In the genomic region with DNA sequence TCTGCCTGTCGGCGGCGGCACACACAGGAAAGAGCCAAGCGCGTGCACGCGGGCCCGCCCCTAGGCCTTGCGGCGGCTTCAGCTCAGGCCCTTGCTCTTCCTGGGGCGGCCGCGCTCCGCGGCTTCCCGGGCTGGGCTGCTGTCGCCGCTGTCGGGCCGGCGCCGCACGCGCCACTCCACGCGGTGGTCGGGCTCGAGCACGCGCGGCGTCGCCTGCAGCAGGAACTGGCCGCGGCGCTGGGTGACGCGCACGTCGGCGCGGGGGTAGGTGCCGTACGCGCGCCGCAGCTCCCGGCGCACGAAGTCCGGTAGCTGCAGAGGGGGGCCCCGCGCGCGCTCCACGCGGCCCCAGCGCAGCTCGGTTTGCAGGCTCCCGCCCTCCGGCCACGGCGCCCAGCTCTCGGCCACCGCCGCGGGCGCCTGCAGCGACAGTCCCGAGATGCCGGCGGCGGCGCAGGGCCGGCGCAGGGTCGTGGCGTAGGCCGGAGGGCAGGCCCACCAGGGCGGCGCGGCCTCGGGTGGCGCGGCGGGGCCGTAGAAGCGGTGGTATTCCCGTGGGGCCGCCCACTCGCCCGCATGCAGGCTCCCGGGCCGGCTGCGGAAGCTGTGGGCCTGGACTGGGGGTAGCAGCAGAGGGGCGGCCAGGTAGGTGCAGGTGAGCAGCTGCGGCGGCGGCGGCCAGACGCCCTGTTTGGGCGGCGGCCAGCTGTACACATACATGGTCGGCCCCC, we compare ENCODE assay signal across 8 cellular contexts. TPM values are rescaled to one million over a fixed set of nuclear protein-coding genes. Genes with fewer than 3 reads are reported as not detected.
DNase-seq lines count a peak whose midpoint lies in the region; ATAC-seq, FAIRE-seq and TF ChIP-seq lines count a peak whose summit lies in the region.

No MANE protein-coding gene starts in this region.

- TF ChIP-seq POLR2A in GM12891 (IDR thresholded peaks at IDR 0.05; ENCODE audit: low read depth, low read length) = peak; percentile 51

- DNase-seq in GM12891 (ENCODE audit: insufficient read length, low spot score) (peak; percentile 90), NCI-H1105 (lab: John Stamatoyannopoulos, UW) (peak; percentile 67), T-helper 1 cell (peak; percentile 79 to 94 (median 84)), amniotic epithelial cell (ENCODE audit: low read depth) (peak; percentile 57), right atrium auricular region (ENCODE audit: low spot score) (peak; percentile 73), psoas muscle (peak; percentile 87 to 93), urothelium cell line (ENCODE audit: low spot score) (peak; percentile 94)

- peak; percentile 68 for ATAC-seq in HG02623 (IDR thresholded peaks at IDR 0.05; ENCODE audit: unreplicated experiment)
- peak; percentile 86 to 92 (median 90) for ATAC-seq in psoas muscle

- intact Hi-C loops in psoas muscle (cut with DNase I) = no loop called here

- no peaks in the 10 kb centered on the region for H3K9me3 ChIP-seq in right atrium auricular region
- H3K9me3 ChIP-seq in psoas muscle = no peaks in the 10 kb centered on the region

- TF ChIP-seq CTCF in right atrium auricular region (IDR thresholded peaks at IDR 0.05) (no peak), psoas muscle (IDR thresholded peaks at IDR 0.05) (no peak)

- H3K4me3 ChIP-seq in right atrium auricular region = peak overlapping the region; percentile 58 to 69
- H3K4me3 ChIP-seq in psoas muscle = peak overlapping the region; percentile 78

- no peaks in the 10 kb centered on the region for H3K27me3 ChIP-seq in right atrium auricular region
- H3K27me3 ChIP-seq in psoas muscle (ENCODE audit: insufficient read depth in 3 of 3, low read length in 2 of 3) = no peaks in the 10 kb centered on the region

- WGBS in psoas muscle, 3 donors = 0 to 1% (median 0%) methylated on average over 59 to 104 of the region's 104 CpGs

- H3K4me1 ChIP-seq in right atrium auricular region (peaks cover 0 to 21% of the 10 kb centered on the region in 2 donors), psoas muscle (peaks cover 30% of the 10 kb centered on the region)

- H3K36me3 ChIP-seq in right atrium auricular region (no peaks in the 10 kb centered on the region), psoas muscle (ENCODE audit: insufficient read depth in 1 of 2, low read depth in 1 of 2) (no peaks in the 10 kb centered on the region)

- H3K27ac ChIP-seq in right atrium auricular region (peak overlapping the region; percentile 76 to 82), psoas muscle (peak overlapping the region; percentile 87)

- FAIRE-seq in GM12891 (lab: Jason Lieb, UNC) = peak; percentile 99
- FAIRE-seq in urothelium cell line (lab: Jason Lieb, UNC) = peak; percentile 88

TF ChIP-seq in GM12891, 5 proteins besides CTCF, POLR2A, EP300 and RAD21:
- no peak for TF ChIP-seq PAX5 (IDR thresholded peaks at IDR 0.05; ENCODE audit: insufficient read depth, low read length, severe bottlenecking)
- TF ChIP-seq TAF1 (IDR thresholded peaks at IDR 0.05; ENCODE audit: low read depth, low read length) = peak; percentile 69
- TF ChIP-seq POLR2AphosphoS5 (IDR thresholded peaks at IDR 0.05; ENCODE audit: low read depth, low read length) = 0 out of 2 replicates have a peak, but pooled peaks have one; percentile 60
- TF ChIP-seq POU2F2 (IDR thresholded peaks at IDR 0.05; ENCODE audit: low read depth, low read length) = no peak; the same call in 1 of the 2 replicates
- TF ChIP-seq SPI1 (IDR thresholded peaks at IDR 0.05; ENCODE audit: low read depth, low read length) = peak; percentile 15; the same call in 1 of the 2 replicates

RNA-seq across cellular contexts. Expression of a gene that starts 0.8 kb away (rescaled TPM):
- 0.59 TPM for polyA plus RNA-seq in GM12891 (2012; ENCODE audit: low read depth, missing spikeins)
- total RNA-seq in right atrium auricular region (not detected), psoas muscle (not detected)
- polyA plus RNA-seq in psoas muscle = under 1 TPM in 1 of 3 donors, not detected in 2; 0.01 TPM

RNA-seq across cellular contexts. Expression of a gene that starts 18.2 kb away (rescaled TPM):
- 78.9 TPM for polyA plus RNA-seq in GM12891 (2012; ENCODE audit: low read depth, missing spikeins)
- 10 to 100 TPM; 79.1 to 87.1 TPM for total RNA-seq in right atrium auricular region
- 10 to 100 TPM; 53.3 to 81.9 (median 73.3) TPM for total RNA-seq in psoas muscle
- 100 to 1,000 TPM in 1 of 3 donors, 10 to 100 TPM in 2; 56.3 to 103 (median 77.2) TPM for polyA plus RNA-seq in psoas muscle

RNA-seq across cellular contexts. Expression of a gene that starts 29.9 kb away (rescaled TPM):
- polyA plus RNA-seq in GM12891 (2012; ENCODE audit: low read depth, missing spikeins) = 8.4 TPM
- total RNA-seq in right atrium auricular region = 10 to 100 TPM; 16.6 to 21.3 TPM
- 10 to 100 TPM in 2 of 4 donors, 1 to 10 TPM in 2; 7.9 to 13.3 (median 9.5) TPM for total RNA-seq in psoas muscle
- polyA plus RNA-seq in psoas muscle = 10 to 100 TPM; 10.8 to 14.8 (median 13.0) TPM

RNA-seq across cellular contexts. Expression of a gene that starts 32.0 kb away (rescaled TPM):
- polyA plus RNA-seq in GM12891 (2012; ENCODE audit: low read depth, missing spikeins) = 2.7 TPM
- total RNA-seq in right atrium auricular region (1 to 10 TPM; 2.2 to 9.7 TPM), psoas muscle (1 to 10 TPM in 1 of 4 donors, under 1 TPM in 3; 0.15 to 1.7 (median 0.51) TPM)
- polyA plus RNA-seq in psoas muscle = 1 to 10 TPM in 1 of 3 donors, under 1 TPM in 1, not detected in 1; 0.25 to 1.0 TPM

RNA-seq across cellular contexts. Expression of a gene that starts 52.0 kb away (rescaled TPM):
- 36.4 TPM for polyA plus RNA-seq in GM12891 (2012; ENCODE audit: low read depth, missing spikeins)
- 100 to 1,000 TPM; 107 to 124 TPM for total RNA-seq in right atrium auricular region
- 100 to 1,000 TPM; 119 to 188 (median 148) TPM for total RNA-seq in psoas muscle
- 100 to 1,000 TPM in 2 of 3 donors, 10 to 100 TPM in 1; 76.2 to 181 (median 101) TPM for polyA plus RNA-seq in psoas muscle

Comparison
In these comparisons a context has a peak if more than half of its experiments do, and no peak if none do; other contexts are left out.
1. Peak in every context shown above with its lines: DNase-seq, ATAC-seq, H3K4me3 ChIP-seq and H3K27ac ChIP-seq.